ENCODE assay signal across 6 cellular contexts in the genomic region with DNA sequence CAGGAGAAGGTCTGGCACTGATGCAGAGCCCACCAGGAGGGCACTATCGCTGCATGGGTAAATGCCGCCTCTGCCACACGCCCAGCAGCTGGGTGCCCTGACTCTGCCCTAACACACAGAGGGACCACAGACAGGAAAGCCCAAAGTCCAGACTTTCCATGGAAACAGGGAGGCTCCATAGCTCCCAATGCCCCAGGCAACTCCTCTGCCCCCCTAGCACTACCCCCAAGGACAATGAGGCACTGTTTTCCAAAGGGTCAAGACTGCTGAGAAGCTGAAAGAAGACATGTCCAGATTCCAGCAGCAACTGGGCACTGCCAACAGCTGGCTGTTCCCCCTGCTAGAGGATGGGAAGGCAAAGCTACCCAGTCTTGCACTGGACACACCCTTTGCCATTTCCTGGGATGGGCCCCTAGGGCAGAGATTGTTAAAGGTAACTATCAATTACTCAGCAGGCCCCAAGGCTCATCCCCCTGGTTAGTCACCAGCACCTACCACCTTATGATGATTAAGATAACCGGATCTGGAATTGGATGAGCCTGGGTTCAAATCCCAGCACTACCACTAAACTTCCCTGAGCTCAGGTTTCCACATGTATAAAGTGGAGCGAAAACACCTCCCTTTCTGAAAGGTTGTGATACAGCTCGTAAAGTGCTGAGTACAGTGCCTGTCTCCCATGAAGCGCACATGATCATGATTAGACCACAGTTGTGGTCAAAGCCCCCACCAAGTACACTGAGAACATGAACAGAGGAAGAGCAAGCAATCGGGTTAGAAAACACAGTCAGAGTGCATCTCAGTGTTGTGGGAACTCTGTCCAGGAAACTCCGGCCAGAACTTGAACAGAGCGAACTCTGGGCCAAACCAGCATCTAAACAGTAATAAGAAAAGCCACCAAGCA. TPM values are rescaled to one million over a fixed set of nuclear protein-coding genes. Genes with fewer than 3 reads are reported as not detected.
DNase-seq lines count a peak whose midpoint lies in the region; ATAC-seq and TF ChIP-seq lines count a peak whose summit lies in the region.

No MANE protein-coding gene starts in this region.

- H3K36me3 ChIP-seq in Caco-2 (ENCODE audit: control insufficient read depth, insufficient read depth, low read length) (no peaks in the 10 kb centered on the region; the same call in 1 of the 2 replicates), mesodermal cell (ENCODE audit: control insufficient read depth, insufficient read depth, low read length) (peaks cover 43% of the 10 kb centered on the region)

- WGBS in mesodermal cell (ENCODE audit: insufficient coverage in 2 of 2), 2 experiments = 91 to 96% methylated on average over 6 to 10 of the region's 10 CpGs

- H3K27ac Mint-ChIP-seq in Caco-2 (ENCODE audit: unreplicated experiment) = peak overlapping the region; percentile 68
- H3K27ac Mint-ChIP-seq in activated naive CD8-positive, alpha-beta T cell = peak overlapping the region; percentile 76

- CTCF ChIA-PET in Caco-2 (lab: Charles Lee) = interaction anchor here (0.6 to 7.3 kb wide), 4 partner anchors 25 to 95 kb away, joined by 4 to 229 read pairs (median 40); no protein-coding TSS in a partner anchor

- H3K4me1 ChIP-seq in Caco-2 (peaks cover 52% of the 10 kb centered on the region), mesodermal cell (ENCODE audit: control insufficient read depth, insufficient read depth, low read length, poor library complexity, severe bottlenecking) (peaks cover 38% of the 10 kb centered on the region)

- TF ChIP-seq CTCF in Caco-2 (IDR thresholded peaks at IDR 0.05; ENCODE audit: insufficient read depth in 1 of 2, low read depth in 1 of 2, low read length in 1 of 2, severe bottlenecking in 1 of 2, unreplicated experiment in 1 of 2) = no peak

- POLR2A ChIA-PET in Caco-2 (lab: Charles Lee) = interaction anchor here (0.6 to 4.7 kb wide), 6 partner anchors 27 to 61 kb away, joined by 3 to 117 read pairs (median 5); a partner anchor contains a TSS

- intact Hi-C loops in Caco-2 (cut with micrococcal nuclease; ENCODE audit: unreplicated experiment) = no loop called here

- no peak for ATAC-seq in GM19035 (IDR thresholded peaks at IDR 0.05; ENCODE audit: unreplicated experiment)

- peak overlapping the region; percentile 44 for H3K4me3 Mint-ChIP-seq in Caco-2 (ENCODE audit: unreplicated experiment)
- H3K4me3 Mint-ChIP-seq in activated naive CD8-positive, alpha-beta T cell = peak overlapping the region; percentile 81

- DNase-seq in Caco-2 = no peak
- DNase-seq in T-helper 9 cell = no peak
- no peak for DNase-seq in NK-92 (lab: John Stamatoyannopoulos, UW; ENCODE audit: unreplicated experiment)

- no peaks in the 10 kb centered on the region for H3K27me3 Mint-ChIP-seq in Caco-2 (ENCODE audit: insufficient read depth, unreplicated experiment)
- no peaks in the 10 kb centered on the region for H3K27me3 Mint-ChIP-seq in activated naive CD8-positive, alpha-beta T cell

- no TSS peak for BruUV-seq in Caco-2 (replicated peaks; lab: Mats Ljungman, UMichigan)

- H3K4me3 ChIP-seq in Caco-2 (ENCODE audit: low read depth, low read length) (no peak overlapping the region), mesodermal cell (ENCODE audit: extremely low read depth, insufficient read depth, low read length, poor library complexity, severe bottlenecking) (peak overlapping the region; percentile 87)

- no peaks in the 10 kb centered on the region for H3K9me3 Mint-ChIP-seq in Caco-2 (ENCODE audit: unreplicated experiment)
- H3K9me3 Mint-ChIP-seq in activated naive CD8-positive, alpha-beta T cell (ENCODE audit: low read depth) = no peaks in the 10 kb centered on the region

- H3K9me3 ChIP-seq in Caco-2 (no peaks in the 10 kb centered on the region), mesodermal cell (ENCODE audit: control insufficient read depth, low read length) (no peaks in the 10 kb centered on the region)

- H3K27ac ChIP-seq in mesodermal cell (ENCODE audit: low read depth, low read length, severe bottlenecking) = no peak overlapping the region

- H3K4me1 Mint-ChIP-seq in Caco-2 (ENCODE audit: low read depth, unreplicated experiment) = peaks cover 17% of the 10 kb centered on the region
- peaks cover 75% of the 10 kb centered on the region for H3K4me1 Mint-ChIP-seq in activated naive CD8-positive, alpha-beta T cell (ENCODE audit: low read depth)

- H3K36me3 Mint-ChIP-seq in Caco-2 (ENCODE audit: insufficient read depth, unreplicated experiment) = peaks cover 27% of the 10 kb centered on the region
- H3K36me3 Mint-ChIP-seq in activated naive CD8-positive, alpha-beta T cell = no peaks in the 10 kb centered on the region

- H3K27me3 ChIP-seq in Caco-2 (replicated peaks; ENCODE audit: control insufficient read depth, insufficient read depth, low read length) = no peaks in the 10 kb centered on the region

RNA-seq across cellular contexts. Expression of a gene that starts 3.3 kb away (rescaled TPM):
- 150 and 162 TPM in 2 replicates for total RNA-seq in Caco-2 (2022)
- polyA plus RNA-seq in mesodermal cell (2013, experiment 1 of 2) = 85.7 TPM
- polyA plus RNA-seq in mesodermal cell (2013, experiment 2 of 2) = 72.4 TPM

RNA-seq across cellular contexts. Expression of a gene that starts 29.5 kb away (rescaled TPM):
- total RNA-seq in Caco-2 (2022) = 3,944 and 3,946 TPM in 2 replicates
- polyA plus RNA-seq in mesodermal cell (2013, experiment 1 of 2) = 3,572 TPM
- polyA plus RNA-seq in mesodermal cell (2013, experiment 2 of 2) = 5,947 TPM

RNA-seq across cellular contexts. Expression of a gene that starts 30.8 kb away (rescaled TPM):
- total RNA-seq in Caco-2 (2022) = 3,380 and 3,645 TPM in 2 replicates
- 2,740 TPM for polyA plus RNA-seq in mesodermal cell (2013, experiment 1 of 2)
- 5,488 TPM for polyA plus RNA-seq in mesodermal cell (2013, experiment 2 of 2)

RNA-seq across cellular contexts. Expression of a gene that starts 39.9 kb away (rescaled TPM):
- 2.1 and 3.6 TPM in 2 replicates for total RNA-seq in Caco-2 (2022)
- 4.6 TPM for polyA plus RNA-seq in mesodermal cell (2013, experiment 1 of 2)
- 2.9 TPM for polyA plus RNA-seq in mesodermal cell (2013, experiment 2 of 2)
